In genomic region chr10:29257106-29257783, GRCh38 we compare ENCODE assay signal across 10 cellular contexts. TPM values are rescaled to one million over a fixed set of nuclear protein-coding genes. Genes with fewer than 3 reads are reported as not detected.
DNase-seq lines count a peak whose midpoint lies in the region; ATAC-seq and TF ChIP-seq lines count a peak whose summit lies in the region.
"Had no signal": no experiment of that assay in that cellular context is flagged by ENCODE, and none has a peak within 500 bp of the region (broad histone marks: within the 10 kb centered on the region; RNA-seq: fewer than 3 reads in every experiment).

No MANE protein-coding gene starts in this region.

- peak; percentile 27 for DNase-seq in NK-92 treated with Interleukin-12 subunit alpha and Interleukin-12 subunit beta, amount 100 ng/mL, for 24 hours (lab: John Stamatoyannopoulos, UW)
- DNase-seq in NK-92 (lab: John Stamatoyannopoulos, UW; ENCODE audit: unreplicated experiment): no peak
- DNase-seq in MCF 10A (ENCODE audit: unreplicated experiment): peak; percentile 82
- peak; percentile 48 for DNase-seq in mesendoderm
- DNase-seq in aorta: peak; percentile 73 to 81
- no peak for DNase-seq in endodermal cell
- no peak for DNase-seq in activated CD4-positive, alpha-beta memory T cell treated with anti-CD3 and anti-CD28 coated beads for 36 hours

- H3K27ac ChIP-seq in mesendoderm (ENCODE audit: low read depth, low read length): no peak overlapping the region
- H3K27ac ChIP-seq in aorta (ENCODE audit: low read depth in 1 of 2, low read length in 2 of 2): no peak overlapping the region
- H3K27ac ChIP-seq in endodermal cell (ENCODE audit: low read depth, low read length): no peak overlapping the region
- H3K27ac ChIP-seq: 22Rv1 had no signal

- H3K9me3 Mint-ChIP-seq in MCF 10A (ENCODE audit: unreplicated experiment): no peaks in the 10 kb centered on the region
- no peaks in the 10 kb centered on the region for H3K9me3 Mint-ChIP-seq in endodermal cell
- H3K9me3 Mint-ChIP-seq in activated CD4-positive, alpha-beta memory T cell treated with anti-CD3 and anti-CD28 coated beads for 36 hours: no peaks in the 10 kb centered on the region

- H2BK5ac ChIP-seq in mesendoderm (ENCODE audit: low read length): no peak overlapping the region

- H4K5ac ChIP-seq in mesendoderm (ENCODE audit: low read length): no peak overlapping the region

- H2BK15ac ChIP-seq in mesendoderm (replicated peaks; ENCODE audit: low read depth): no peak overlapping the region

- TF ChIP-seq CTCF in MCF 10A (IDR thresholded peaks at IDR 0.05; ENCODE audit: unreplicated experiment) (no peak), endodermal cell (conservative IDR thresholded peaks at IDR 0.05) (no peak)

- H2AK5ac ChIP-seq in mesendoderm (ENCODE audit: low read length): no peak overlapping the region

- POLR2A ChIA-PET in MCF 10A (lab: Yijun Ruan, JAX): interaction anchor here (0.6 kb wide), 1 partner anchor 112 kb away, joined by 4 read pairs; no protein-coding TSS in a partner anchor
- POLR2A ChIA-PET in activated CD4-positive, alpha-beta memory T cell treated with anti-CD3 and anti-CD28 coated beads for 36 hours (lab: Charles Lee): no interaction called here

- H3K4me3 Mint-ChIP-seq in MCF 10A (ENCODE audit: unreplicated experiment): no peak overlapping the region
- H3K4me3 Mint-ChIP-seq in endodermal cell: no peak overlapping the region
- no peak overlapping the region for H3K4me3 Mint-ChIP-seq in activated CD4-positive, alpha-beta memory T cell treated with anti-CD3 and anti-CD28 coated beads for 36 hours

- no peaks in the 10 kb centered on the region for H3K27me3 ChIP-seq in mesendoderm (ENCODE audit: insufficient read depth, low read length, poor library complexity)
- H3K27me3 ChIP-seq in aorta (ENCODE audit: control insufficient read depth in 1 of 2, insufficient read depth in 2 of 2, low read length in 1 of 2): no peaks in the 10 kb centered on the region
- no peaks in the 10 kb centered on the region for H3K27me3 ChIP-seq in endodermal cell (ENCODE audit: control insufficient read depth, insufficient read depth, low read length, poor library complexity, severe bottlenecking)

- intact Hi-C loops in MCF 10A (cut with micrococcal nuclease): no loop called here
- intact Hi-C loops in aorta (cut with DNase I): loop anchor here in 1 of 2 donors (5.0 kb wide), 1 partner anchor 595 kb away; no protein-coding TSS in a partner anchor
- intact Hi-C loops in activated CD4-positive, alpha-beta memory T cell treated with anti-CD3 and anti-CD28 coated beads for 36 hours (cut with micrococcal nuclease): no loop called here

- H3K4me1 Mint-ChIP-seq in MCF 10A (ENCODE audit: insufficient read depth, unreplicated experiment) (peaks cover 19% of the 10 kb centered on the region), endodermal cell (peaks cover 30% of the 10 kb centered on the region)
- H3K4me1 Mint-ChIP-seq in activated CD4-positive, alpha-beta memory T cell treated with anti-CD3 and anti-CD28 coated beads for 36 hours (ENCODE audit: low read depth): no peaks in the 10 kb centered on the region

- H3K23ac ChIP-seq in mesendoderm (ENCODE audit: low read length): no peak overlapping the region

- BruUV-seq in MCF 10A (replicated peaks; lab: Mats Ljungman, UMichigan): no TSS peak

- ATAC-seq in aorta (ENCODE audit: low FRiP score): peak; percentile 84
- ATAC-seq in GM18870 (IDR thresholded peaks at IDR 0.05; ENCODE audit: unreplicated experiment): no peak

- H3K9me3 ChIP-seq in aorta (ENCODE audit: control insufficient read depth, low read length) (no peaks in the 10 kb centered on the region), endodermal cell (ENCODE audit: control insufficient read depth, low read length) (no peaks in the 10 kb centered on the region)

- H3K36me3 Mint-ChIP-seq in MCF 10A (ENCODE audit: insufficient read depth, unreplicated experiment): no peaks in the 10 kb centered on the region
- H3K36me3 Mint-ChIP-seq in endodermal cell (ENCODE audit: low read depth): no peaks in the 10 kb centered on the region
- no peaks in the 10 kb centered on the region for H3K36me3 Mint-ChIP-seq in activated CD4-positive, alpha-beta memory T cell treated with anti-CD3 and anti-CD28 coated beads for 36 hours

- no peak overlapping the region for H3K4me2 ChIP-seq in mesendoderm (ENCODE audit: low read length)

- H3K18ac ChIP-seq in mesendoderm (ENCODE audit: low read length): peak overlapping the region; percentile 15

- CTCF ChIA-PET in MCF 10A (lab: Yijun Ruan, JAX): interaction anchor here (0.6 to 1.1 kb wide), 5 partner anchors 18 to 937 kb away, joined by 3 to 6 read pairs (median 3); partner anchors contain the start of gene BAMBI
- CTCF ChIA-PET in activated CD4-positive, alpha-beta memory T cell treated with anti-CD3 and anti-CD28 coated beads for 36 hours (lab: Charles Lee): no interaction called here

- H3K4me1 ChIP-seq in mesendoderm (ENCODE audit: control insufficient read depth, low read depth, low read length): peaks cover 22% of the 10 kb centered on the region
- peaks cover 0 to 3% of the 10 kb centered on the region in 2 donors for H3K4me1 ChIP-seq in aorta (ENCODE audit: control insufficient read depth in 1 of 2, insufficient read depth in 2 of 2, low read length in 2 of 2)
- H3K4me1 ChIP-seq in endodermal cell (ENCODE audit: control insufficient read depth, insufficient read depth, low read length): peaks cover 10% of the 10 kb centered on the region

- H2BK120ac ChIP-seq in mesendoderm (ENCODE audit: low read depth, low read length): peak overlapping the region; percentile 35

- H3K79me1 ChIP-seq in mesendoderm (ENCODE audit: low read length): no peaks in the 10 kb centered on the region

- H3K9ac ChIP-seq in mesendoderm (ENCODE audit: low read length): no peak overlapping the region
- H3K9ac ChIP-seq in endodermal cell (ENCODE audit: extremely low read depth, low read length, poor library complexity, severe bottlenecking): no peak overlapping the region

- H3K27me3 Mint-ChIP-seq in MCF 10A (ENCODE audit: insufficient read depth, unreplicated experiment): peaks cover 67% of the 10 kb centered on the region
- peaks cover 4% of the 10 kb centered on the region for H3K27me3 Mint-ChIP-seq in endodermal cell (ENCODE audit: insufficient read depth)
- H3K27me3 Mint-ChIP-seq in activated CD4-positive, alpha-beta memory T cell treated with anti-CD3 and anti-CD28 coated beads for 36 hours: peaks cover 8% of the 10 kb centered on the region

- H3K4me3 ChIP-seq in mesendoderm (ENCODE audit: low read length): no peak overlapping the region
- H3K4me3 ChIP-seq in aorta (ENCODE audit: low read length in 2 of 2): no peak overlapping the region
- no peak overlapping the region for H3K4me3 ChIP-seq in endodermal cell (ENCODE audit: low read length)

- no peaks in the 10 kb centered on the region for H3K36me3 ChIP-seq in mesendoderm (ENCODE audit: control insufficient read depth, insufficient read depth, low read length)
- no peaks in the 10 kb centered on the region for H3K36me3 ChIP-seq in aorta (ENCODE audit: control insufficient read depth in 1 of 2, insufficient read depth in 2 of 2, low read length in 1 of 2)
- no peaks in the 10 kb centered on the region for H3K36me3 ChIP-seq in endodermal cell (ENCODE audit: control insufficient read depth, insufficient read depth, low read length)

- peak overlapping the region; percentile 6 for H3K4ac ChIP-seq in mesendoderm (ENCODE audit: low read depth, low read length)

- H3K27ac Mint-ChIP-seq in MCF 10A (ENCODE audit: low read depth, unreplicated experiment) (peak overlapping the region; percentile 11), endodermal cell (no peak overlapping the region)
- no peak overlapping the region for H3K27ac Mint-ChIP-seq in activated CD4-positive, alpha-beta memory T cell treated with anti-CD3 and anti-CD28 coated beads for 36 hours

- H4K8ac ChIP-seq in mesendoderm (ENCODE audit: low read depth, low read length): no peak overlapping the region

- H3K79me2 ChIP-seq in mesendoderm (ENCODE audit: control insufficient read depth, insufficient read depth, low read length): no peaks in the 10 kb centered on the region

- peak overlapping the region; percentile 59 for H3K56ac ChIP-seq in mesendoderm (ENCODE audit: low read length)

- no CpG with 5 or more reads among the region's 11 CpGs for WGBS in mesendoderm (ENCODE audit: extremely low coverage, insufficient coverage, low lambda C conversion rate)
- 1 to 6% methylated on average over 11 of the region's 11 CpGs for WGBS in aorta, 2 donors
- WGBS in endodermal cell (ENCODE audit: insufficient coverage in 1 of 2, insufficient read length in 1 of 2), 2 experiments: 92 to 96% methylated on average over 11 of the region's 11 CpGs

RNA-seq across cellular contexts. Expression of gene LYZL1, which starts 31.6 kb away (rescaled TPM):
- not detected in 2 replicates for total RNA-seq in MCF 10A (2022)
- not detected for polyA plus RNA-seq in mesendoderm (2013, experiment 1 of 2)
- polyA plus RNA-seq in mesendoderm (2013, experiment 2 of 2): not detected
- total RNA-seq in aorta: not detected
- not detected for polyA plus RNA-seq in aorta
- total RNA-seq in endodermal cell: not detected
- polyA plus RNA-seq in endodermal cell (2013, experiment 1 of 2): not detected
- polyA plus RNA-seq in endodermal cell (2013, experiment 2 of 2): not detected
- total RNA-seq in activated CD4-positive, alpha-beta memory T cell treated with anti-CD3 and anti-CD28 coated beads for 36 hours: not detected
- total RNA-seq: OCI-LY7 had no signal

Comparison
In these comparisons a context has a peak if more than half of its experiments do, and no peak if none do; other contexts are left out.
1. DNase-seq: peak in NK-92 treated with Interleukin-12 subunit alpha and Interleukin-12 subunit beta, amount 100 ng/mL, for 24 hours (single experiment), MCF 10A (single experiment), mesendoderm (single experiment) and aorta (2 of 2); none in NK-92 (single experiment), endodermal cell (single experiment) and activated CD4-positive, alpha-beta memory T cell treated with anti-CD3 and anti-CD28 coated beads for 36 hours (single experiment).